In genomic region chr3:156456771-156457224, GRCh38 we compare ENCODE assay signal across 1 cellular context.
TF ChIP-seq lines count a peak whose summit lies in the region.

No MANE protein-coding gene starts in this region.

TF ChIP-seq in SK-N-SH treated with all-trans-retinoic acid at 6 μM for 48 hours, 23 proteins besides CTCF, POLR2A, EP300 and RAD21 (continued from another document):
- no peak for TF ChIP-seq CREB5 (CRISPR knock-in tag; IDR thresholded peaks at IDR 0.05; ENCODE audit: low read depth)
